ENCODE assay signal across 29 cellular contexts in the genomic region with DNA sequence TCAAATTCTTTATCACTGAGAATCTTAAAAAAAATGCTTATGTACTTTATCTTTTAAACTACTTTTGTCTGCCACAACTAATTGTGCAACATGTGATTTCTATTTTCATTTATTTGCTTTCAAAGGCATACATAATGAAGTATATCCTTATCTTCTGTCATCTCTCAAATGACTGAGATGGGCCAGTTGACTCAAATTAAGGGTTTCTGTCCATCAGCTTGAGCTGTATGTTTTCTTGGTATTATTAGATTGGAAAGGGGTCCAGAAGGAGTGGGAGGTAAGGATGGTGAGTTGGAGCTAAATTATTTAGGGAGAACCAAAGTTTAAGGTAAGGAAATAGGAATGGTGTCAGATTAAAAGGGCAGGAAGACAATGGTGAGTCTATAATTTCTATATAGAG.
DNase-seq lines count a peak whose midpoint lies in the region; TF ChIP-seq lines count a peak whose summit lies in the region.
"Had no signal": no experiment of that assay in that cellular context is flagged by ENCODE, and none has a peak within 500 bp of the region (broad histone marks: within the 10 kb centered on the region; RNA-seq: fewer than 3 reads in every experiment).

No MANE protein-coding gene starts in this region.

- H3K9ac ChIP-seq in smooth muscle cell (ENCODE audit: low read depth): no peak overlapping the region
- H3K9ac ChIP-seq: BLaER1; BLaER1 treated with 17β-estradiol and CSF1 and Interleukin-3, amounts not matched to agents 10 nM and 100 nM had no signal

- peaks cover 8% of the 10 kb centered on the region for H3F3A ChIP-seq in smooth muscle cell (ENCODE audit: low read depth)

- H3K4me3 ChIP-seq in smooth muscle cell (no peak overlapping the region), thyroid gland (replicated peaks in 1 of 3) (no peak overlapping the region)
- H3K4me3 ChIP-seq: A549; BLaER1; BLaER1 treated with 17β-estradiol and CSF1 and Interleukin-3, amounts not matched to agents 10 nM and 100 nM had no signal

- H3K27me3 ChIP-seq in smooth muscle cell (ENCODE audit: low read depth) (no peaks in the 10 kb centered on the region), thyroid gland (no peaks in the 10 kb centered on the region)
- H3K27me3 ChIP-seq: BE2C; BLaER1; BLaER1 treated with 17β-estradiol and CSF1 and Interleukin-3, amounts not matched to agents 10 nM and 100 nM had no signal

- H3K36me3 ChIP-seq in smooth muscle cell (ENCODE audit: low read depth) (no peaks in the 10 kb centered on the region), thyroid gland (no peaks in the 10 kb centered on the region)
- H3K36me3 ChIP-seq: BE2C; BLaER1; BLaER1 treated with 17β-estradiol and CSF1 and Interleukin-3, amounts not matched to agents 10 nM and 100 nM had no signal

- peak overlapping the region; percentile 24 for H2AFZ ChIP-seq in smooth muscle cell (ENCODE audit: low read depth)

- H3K27ac ChIP-seq in smooth muscle cell (ENCODE audit: low read depth) (no peak overlapping the region), thyroid gland (no peak overlapping the region)
- H3K27ac ChIP-seq: 22Rv1; A549; BLaER1; BLaER1 treated with 17β-estradiol and CSF1 and Interleukin-3, amounts not matched to agents 10 nM and 100 nM; C4-2B had no signal

- H3K79me2 ChIP-seq in smooth muscle cell (ENCODE audit: low read depth): no peaks in the 10 kb centered on the region

- intact Hi-C loops in thyroid gland (cut with DNase I): no loop called here

- H4K20me1 ChIP-seq in smooth muscle cell (ENCODE audit: low read depth): no peaks in the 10 kb centered on the region
- H4K20me1 ChIP-seq: BLaER1; BLaER1 treated with 17β-estradiol and CSF1 and Interleukin-3, amounts not matched to agents 10 nM and 100 nM had no signal

- TF ChIP-seq POLR2A in thyroid gland (IDR thresholded peaks at IDR 0.05): no peak

- DNase-seq in SK-N-DZ (ENCODE audit: low spot score) (peak; percentile 93), smooth muscle cell (lab: John Stamatoyannopoulos, UW; ENCODE audit: unreplicated experiment) (no peak), cerebellum (ENCODE audit: low spot score) (no peak), thyroid gland (no peak)
- DNase-seq: 8988T; ACHN; AML-193; BE2C; C1 segment of cervical spinal cord; Caco-2; Calu3; CD4-positive, alpha-beta memory T cell; CD4-positive, alpha-beta T cell; CD4-positive, CD25-positive, alpha-beta regulatory T cell; CD8-positive, alpha-beta memory T cell; CD8-positive, alpha-beta T cell; COR-L47; DMS 273 treated with DMSO at 0.1 percent for 48 hours; DMS153; DMS53; DMS79; DMS79 treated with DMSO at 0.1 percent for 48 hours; DND-41; EL had no signal

- TF ChIP-seq CTCF in smooth muscle cell (IDR thresholded peaks at IDR 0.05; ENCODE audit: borderline replicate concordance, insufficient read depth, poor library complexity, severe bottlenecking) (no peak), thyroid gland (IDR thresholded peaks at IDR 0.05) (no peak)

- H3K4me2 ChIP-seq in smooth muscle cell: no peak overlapping the region
- H3K4me2 ChIP-seq: A549; BLaER1; BLaER1 treated with 17β-estradiol and CSF1 and Interleukin-3, amounts not matched to agents 10 nM and 100 nM had no signal

- peaks cover 6% of the 10 kb centered on the region for H3K4me1 ChIP-seq in smooth muscle cell (ENCODE audit: low read depth)
- H3K4me1 ChIP-seq in thyroid gland: peaks cover 0 to 8% of the 10 kb centered on the region in 2 donors
- H3K4me1 ChIP-seq: A549, BE2C, Caco-2 had no signal

- H3K9me3 ChIP-seq in smooth muscle cell (replicated peaks; ENCODE audit: low read depth) (no peaks in the 10 kb centered on the region), thyroid gland (no peaks in the 10 kb centered on the region)
- H3K9me3 ChIP-seq: A549; BE2C; BLaER1; BLaER1 treated with 17β-estradiol and CSF1 and Interleukin-3, amounts not matched to agents 10 nM and 100 nM; Caco-2 had no signal
